6 cellular contexts compared by ENCODE assay signal in genomic region chr17:61723914-61724313, GRCh38.
"Had no signal": no experiment of that assay in that cellular context is flagged by ENCODE, and none has a peak within 500 bp of the region (broad histone marks: within the 10 kb centered on the region; RNA-seq: fewer than 3 reads in every experiment).

No MANE protein-coding gene starts in this region.

- H3K27ac ChIP-seq: GM23248 had no signal

- DNase-seq: GM23248, GOT3, H9, HCEC 1CT, IMR-90, KG1 had no signal

- H3K4me3 ChIP-seq: GM23248 had no signal
